Comparison of ENCODE assay signal across 10 cellular contexts in the genomic region with DNA sequence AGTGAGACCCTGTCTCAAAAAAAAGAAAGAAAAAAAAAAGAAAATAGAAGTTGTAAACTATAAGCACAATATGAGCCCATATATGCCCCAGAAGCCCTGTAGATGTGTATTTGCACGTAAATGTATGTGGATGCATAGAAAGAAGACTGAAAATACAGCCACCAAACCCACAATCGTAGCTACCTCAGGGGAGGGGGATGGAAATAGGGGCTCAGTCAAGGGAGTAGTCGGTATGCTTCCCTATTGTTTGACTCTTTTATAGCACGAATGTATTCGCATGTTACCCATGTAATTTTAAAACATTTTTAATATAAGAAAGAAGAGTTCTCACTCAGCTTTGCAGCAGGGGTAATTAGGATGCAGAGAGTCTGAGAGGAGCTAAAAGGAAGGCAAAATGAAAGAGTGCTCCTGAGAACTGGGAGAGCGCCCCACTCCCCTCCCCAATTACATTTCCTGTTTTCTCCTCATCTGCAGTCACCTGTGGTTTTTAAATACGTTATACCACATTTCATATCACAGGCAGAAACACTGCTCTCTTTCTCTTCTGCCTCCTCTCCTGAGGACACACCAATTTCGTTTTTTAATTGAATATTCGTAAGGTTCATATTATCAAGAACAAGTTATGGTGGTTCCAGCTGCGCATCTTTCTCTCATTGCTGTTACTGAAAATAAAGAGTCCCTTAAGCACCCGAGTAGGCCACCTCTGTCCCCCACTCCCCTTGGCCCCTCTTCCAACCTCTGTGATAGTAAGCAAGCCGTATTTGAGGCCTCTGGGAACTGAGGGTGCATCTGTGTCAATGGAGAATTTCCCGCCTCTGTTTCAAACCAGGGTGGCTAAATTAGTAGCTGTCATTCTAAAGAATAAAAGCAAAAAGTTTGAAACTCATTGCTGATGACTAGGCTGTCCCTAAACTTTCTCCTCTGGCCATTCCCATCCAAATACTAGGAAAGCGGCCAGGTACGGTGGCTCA. TPM values are rescaled to one million over a fixed set of nuclear protein-coding genes. Genes with fewer than 3 reads are reported as not detected.
DNase-seq lines count a peak whose midpoint lies in the region; ATAC-seq and TF ChIP-seq lines count a peak whose summit lies in the region.
"Had no signal": no experiment of that assay in that cellular context is flagged by ENCODE, and none has a peak within 500 bp of the region (broad histone marks: within the 10 kb centered on the region; RNA-seq: fewer than 3 reads in every experiment).

No MANE protein-coding gene starts in this region.

- H3K27ac Mint-ChIP-seq in CD8-positive, alpha-beta memory T cell = peak overlapping the region; percentile 91 to 99 (median 96)
- H3K27ac Mint-ChIP-seq in WTC11 = no peak overlapping the region

- no peak for TF ChIP-seq POLR2A in prostate gland (IDR thresholded peaks at IDR 0.05)

- H3K4me1 ChIP-seq in CD8-positive, alpha-beta memory T cell (ENCODE audit: insufficient read depth, low read length) = peaks cover 79% of the 10 kb centered on the region
- H3K4me1 ChIP-seq in colonic mucosa (no peaks in the 10 kb centered on the region), prostate gland (replicated peaks) (no peaks in the 10 kb centered on the region)

- CTCF ChIA-PET in CD8-positive, alpha-beta memory T cell (lab: Charles Lee) = interaction anchor here (0.9 to 1.7 kb wide), 3 partner anchors 10 to 47 kb away, joined by 3 to 6 read pairs (median 4); a partner anchor contains a TSS
- CTCF ChIA-PET in WTC11 (lab: Charles Lee) = interaction anchor here (1.2 to 3.9 kb wide), 3 partner anchors 12 to 47 kb away, joined by 3 to 13 read pairs (median 4); no protein-coding TSS in a partner anchor

- no peaks in the 10 kb centered on the region for H3K9me3 ChIP-seq in CD8-positive, alpha-beta memory T cell (ENCODE audit: low read length)
- H3K9me3 ChIP-seq in colonic mucosa (no peaks in the 10 kb centered on the region), prostate gland (no peaks in the 10 kb centered on the region)

- 78% methylated on average over 15 of the region's 15 CpGs for WGBS in prostate gland

- no peaks in the 10 kb centered on the region for H3K9me3 Mint-ChIP-seq in CD8-positive, alpha-beta memory T cell
- H3K9me3 Mint-ChIP-seq in WTC11 = no peaks in the 10 kb centered on the region

- no peak for TF ChIP-seq CTCF in colonic mucosa (IDR thresholded peaks at IDR 0.05)
- no peak for TF ChIP-seq CTCF in WTC11 (IDR thresholded peaks at IDR 0.05)
- no peak for TF ChIP-seq CTCF in prostate gland (IDR thresholded peaks at IDR 0.05)

- H3K27me3 ChIP-seq in CD8-positive, alpha-beta memory T cell (ENCODE audit: insufficient read depth, low read length, poor library complexity, severe bottlenecking) = no peaks in the 10 kb centered on the region
- H3K27me3 ChIP-seq in colonic mucosa (no peaks in the 10 kb centered on the region), prostate gland (replicated peaks; ENCODE audit: insufficient read depth) (no peaks in the 10 kb centered on the region)

- H3K27me3 Mint-ChIP-seq in CD8-positive, alpha-beta memory T cell = peaks cover 0 to 2% of the 10 kb centered on the region in 2 donors
- H3K27me3 Mint-ChIP-seq in WTC11 (ENCODE audit: low read depth) = no peaks in the 10 kb centered on the region

- intact Hi-C loops in colonic mucosa (cut with DNase I) (no loop called here), prostate gland (cut with DNase I) (no loop called here)

- no peaks in the 10 kb centered on the region for H3K36me3 ChIP-seq in CD8-positive, alpha-beta memory T cell (ENCODE audit: insufficient read depth, low read length)
- H3K36me3 ChIP-seq in colonic mucosa = no peaks in the 10 kb centered on the region
- no peaks in the 10 kb centered on the region for H3K36me3 ChIP-seq in prostate gland

- peaks cover 0 to 15% (median 3%) of the 10 kb centered on the region in 3 donors for H3K36me3 Mint-ChIP-seq in CD8-positive, alpha-beta memory T cell
- no peaks in the 10 kb centered on the region for H3K36me3 Mint-ChIP-seq in WTC11

- peak overlapping the region; percentile 79 to 93 (median 86) for H3K4me3 Mint-ChIP-seq in CD8-positive, alpha-beta memory T cell
- H3K4me3 Mint-ChIP-seq in WTC11 = no peak overlapping the region

- peak overlapping the region; percentile 49 for H3K4me3 ChIP-seq in CD8-positive, alpha-beta memory T cell (ENCODE audit: low read length)
- H3K4me3 ChIP-seq in colonic mucosa = no peak overlapping the region
- H3K4me3 ChIP-seq in prostate gland = no peak overlapping the region

- ATAC-seq in GM19395 (IDR thresholded peaks at IDR 0.05; ENCODE audit: unreplicated experiment) (peak; percentile 42), WTC11 (no peak)

- H3K9ac ChIP-seq in colonic mucosa (ENCODE audit: low read depth in 2 of 2, low read length in 2 of 2) = no peak overlapping the region

- POLR2A ChIA-PET in CD8-positive, alpha-beta memory T cell (lab: Charles Lee) = interaction anchor here (0.6 to 2.1 kb wide), 6 partner anchors 9 to 115 kb away, joined by 3 to 15 read pairs (median 6); a partner anchor contains a TSS
- POLR2A ChIA-PET in WTC11 (lab: Charles Lee) = interaction anchor here (0.6 to 0.7 kb wide), 2 partner anchors 8 to 11 kb away, joined by 3 to 5 read pairs; a partner anchor contains a TSS

- peak overlapping the region; percentile 31 for H3K27ac ChIP-seq in CD8-positive, alpha-beta memory T cell (ENCODE audit: low read depth, low read length)
- peak overlapping the region; percentile 54 for H3K27ac ChIP-seq in colonic mucosa
- no peak overlapping the region for H3K27ac ChIP-seq in prostate gland

- DNase-seq in CD8-positive, alpha-beta memory T cell = peak in 3 of 5 donors; percentile 51 to 83 (median 72)
- DNase-seq in MV-4-11 (lab: John Stamatoyannopoulos, UW) = peak; percentile 16
- no peak for DNase-seq in colonic mucosa
- DNase-seq in NCI-H748 (lab: John Stamatoyannopoulos, UW; ENCODE audit: unreplicated experiment) = no peak
- no peak for DNase-seq in WTC11 (ENCODE audit: low spot score)
- no peak for DNase-seq in prostate gland (ENCODE audit: low spot score)
- no peak for DNase-seq in activated gamma-delta T cell (lab: John Stamatoyannopoulos, UW)
- DNase-seq: DMS79, kidney glomerular epithelial cell had no signal

- peaks cover 78 to 88% (median 81%) of the 10 kb centered on the region in 3 donors for H3K4me1 Mint-ChIP-seq in CD8-positive, alpha-beta memory T cell
- H3K4me1 Mint-ChIP-seq in WTC11 = peaks cover 47% of the 10 kb centered on the region

TF ChIP-seq in WTC11, 78 proteins besides CTCF, POLR2A, EP300 and RAD21:
- TF ChIP-seq, protein P1, sequence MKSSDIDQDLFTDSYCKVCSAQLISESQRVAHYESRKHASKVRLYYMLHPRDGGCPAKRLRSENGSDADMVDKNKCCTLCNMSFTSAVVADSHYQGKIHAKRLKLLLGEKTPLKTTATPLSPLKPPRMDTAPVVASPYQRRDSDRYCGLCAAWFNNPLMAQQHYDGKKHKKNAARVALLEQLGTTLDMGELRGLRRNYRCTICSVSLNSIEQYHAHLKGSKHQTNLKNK (CRISPR knock-in tag; IDR thresholded peaks at IDR 0.05) = no peak
- TF ChIP-seq, protein P2, sequence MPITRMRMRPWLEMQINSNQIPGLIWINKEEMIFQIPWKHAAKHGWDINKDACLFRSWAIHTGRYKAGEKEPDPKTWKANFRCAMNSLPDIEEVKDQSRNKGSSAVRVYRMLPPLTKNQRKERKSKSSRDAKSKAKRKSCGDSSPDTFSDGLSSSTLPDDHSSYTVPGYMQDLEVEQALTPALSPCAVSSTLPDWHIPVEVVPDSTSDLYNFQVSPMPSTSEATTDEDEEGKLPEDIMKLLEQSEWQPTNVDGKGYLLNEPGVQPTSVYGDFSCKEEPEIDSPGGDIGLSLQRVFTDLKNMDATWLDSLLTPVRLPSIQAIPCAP (CRISPR knock-in tag; IDR thresholded peaks at IDR 0.05) = no peak
- TF ChIP-seq FOXK1 (CRISPR knock-in tag; IDR thresholded peaks at IDR 0.05) = no peak
- no peak for TF ChIP-seq JUN (CRISPR knock-in tag; IDR thresholded peaks at IDR 0.05)
- no peak for TF ChIP-seq FOXJ3 (CRISPR knock-in tag; IDR thresholded peaks at IDR 0.05; ENCODE audit: borderline replicate concordance)

RNA-seq across cellular contexts. Expression of a gene that starts 10.7 kb away (rescaled TPM):
- total RNA-seq in CD8-positive, alpha-beta memory T cell = 100 to 1,000 TPM; 122 to 125 TPM
- 229 TPM for polyA plus RNA-seq in CD8-positive, alpha-beta memory T cell
- total RNA-seq in colonic mucosa (10 to 100 TPM in 1 of 2 donors, 1 to 10 TPM in 1; 9.4 to 21.2 TPM), WTC11 (2021) (52.1 to 62.9 TPM (median 53.6 TPM) in 3 replicates), prostate gland (100 to 1,000 TPM in 1 of 2 donors, 10 to 100 TPM in 1; 20.5 to 175 TPM)

Comparison
In these comparisons a context has a peak if more than half of its experiments do, and no peak if none do; other contexts are left out.
1. DNase-seq: peak in CD8-positive, alpha-beta memory T cell (3 of 5) and MV-4-11 (single experiment); none in colonic mucosa (single experiment), NCI-H748 (single experiment), WTC11 (single experiment), prostate gland (single experiment) and activated gamma-delta T cell (single experiment).
2. H3K27ac ChIP-seq: peak in CD8-positive, alpha-beta memory T cell (single experiment) and colonic mucosa (single experiment); none in prostate gland (0 of 2).